ENCODE assay signal across 12 cellular contexts in the genomic region with DNA sequence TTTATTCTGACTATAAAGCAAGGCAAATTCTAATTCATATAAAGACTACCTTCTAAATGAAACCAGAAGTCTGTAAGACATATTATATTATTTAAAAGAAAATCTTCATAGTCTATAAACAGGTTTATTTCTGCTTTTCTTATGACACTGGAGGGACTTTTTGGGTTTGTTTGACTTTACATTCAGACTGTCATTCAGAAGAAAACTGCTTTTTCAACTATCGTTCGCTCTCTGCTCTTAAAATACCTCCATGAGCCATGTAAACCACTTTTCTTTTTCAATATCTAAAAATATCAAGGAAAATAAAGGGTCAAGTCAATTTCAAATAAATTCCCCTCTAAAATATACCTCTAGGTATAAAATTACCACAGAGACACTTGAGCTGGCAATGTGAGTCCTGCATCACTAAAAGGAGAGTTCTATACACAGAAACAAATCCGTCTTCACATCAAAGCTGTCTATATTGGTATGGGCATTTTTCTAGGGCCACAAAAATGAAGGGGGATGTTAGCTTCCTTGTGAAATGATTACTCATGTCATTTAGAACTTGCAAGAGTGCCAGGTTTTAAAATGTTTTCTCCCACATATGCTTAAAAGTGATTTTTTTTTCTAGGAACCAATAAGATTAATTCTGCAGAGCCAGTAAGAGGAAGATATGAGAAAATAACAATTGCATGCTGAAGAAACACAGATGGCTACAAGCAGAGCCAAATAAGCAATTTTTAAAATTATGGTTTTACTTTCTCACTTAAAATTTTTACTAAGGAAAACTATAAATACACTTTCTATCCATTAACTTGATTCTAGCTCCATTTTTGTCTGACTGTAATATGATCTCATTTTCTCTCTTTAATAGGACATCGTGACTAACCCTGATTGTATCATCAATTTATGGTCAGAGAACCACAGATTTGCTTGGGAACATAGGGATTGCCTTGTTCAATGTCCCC.
DNase-seq lines count a peak whose midpoint lies in the region; ATAC-seq and TF ChIP-seq lines count a peak whose summit lies in the region.
"Had no signal": no experiment of that assay in that cellular context is flagged by ENCODE, and none has a peak within 500 bp of the region (broad histone marks: within the 10 kb centered on the region; RNA-seq: fewer than 3 reads in every experiment).

No MANE protein-coding gene starts in this region.

- H3K9ac ChIP-seq in MM.1S (ENCODE audit: low read length), result no peak overlapping the region

- TF ChIP-seq CTCF in MM.1S (IDR thresholded peaks at IDR 0.05; ENCODE audit: low read length), result no peak

- H4K20me1 ChIP-seq in MM.1S (ENCODE audit: insufficient read depth, low read length), result no peaks in the 10 kb centered on the region

- no peaks in the 10 kb centered on the region for H3K79me2 ChIP-seq in MM.1S (ENCODE audit: low read length)

- no peaks in the 10 kb centered on the region for H3K27me3 ChIP-seq in MM.1S (replicated peaks; ENCODE audit: insufficient read depth, low read length)
- H3K27me3 ChIP-seq: dorsolateral prefrontal cortex had no signal

- no peaks in the 10 kb centered on the region for H3K9me3 ChIP-seq in MM.1S (replicated peaks; ENCODE audit: insufficient read depth, low read length)

- no peaks in the 10 kb centered on the region for H3F3A ChIP-seq in MM.1S (ENCODE audit: insufficient read depth, low read length)

- no peaks in the 10 kb centered on the region for H3K36me3 ChIP-seq in MM.1S (replicated peaks; ENCODE audit: insufficient read depth, low read length)

- 0 out of 2 replicates have a peak overlapping the region, but pooled peaks have one; percentile 2 for H3K4me2 ChIP-seq in MM.1S (ENCODE audit: low read depth, low read length)

- no peaks in the 10 kb centered on the region for H3K4me1 ChIP-seq in MM.1S (ENCODE audit: low read length)

- peak; percentile 78 for ATAC-seq in GM18858 (IDR thresholded peaks at IDR 0.05; ENCODE audit: unreplicated experiment)
- ATAC-seq: left lobe of liver, WTC11 had no signal

- peak overlapping the region; percentile 7; the same call in 1 of the 2 replicates for H3K27ac ChIP-seq in MM.1S (ENCODE audit: low read length)

- H3K9me2 ChIP-seq in MM.1S (replicated peaks; ENCODE audit: insufficient read depth, low read length), result no peaks in the 10 kb centered on the region

- no peak overlapping the region for H3K4me3 ChIP-seq in MM.1S (ENCODE audit: low read length)
- H3K4me3 ChIP-seq: dorsolateral prefrontal cortex had no signal

- peak; percentile 58 for DNase-seq in HCEC 1CT
- peak; percentile 19 for DNase-seq in MM.1S
- DNase-seq in myocyte (ENCODE audit: low read depth), result peak; percentile 22
- DNase-seq in HPDE6-E6E7 (ENCODE audit: extremely low spot score), result no peak
- no peak for DNase-seq in NCI-H146 (lab: John Stamatoyannopoulos, UW)
- DNase-seq in NCI-H1436 (lab: John Stamatoyannopoulos, UW), result no peak
- no peak for DNase-seq in NAMALWA (ENCODE audit: low spot score)
- DNase-seq: dorsolateral prefrontal cortex, NCI-H1694 had no signal

- no peak overlapping the region for H2AFZ ChIP-seq in MM.1S (ENCODE audit: low read length)

Comparison
In these comparisons a context has a peak if more than half of its experiments do, and no peak if none do; other contexts are left out.
1. DNase-seq: peak in HCEC 1CT (single experiment), MM.1S (single experiment) and myocyte (single experiment); none in HPDE6-E6E7 (single experiment), NCI-H146 (single experiment), NCI-H1436 (single experiment) and NAMALWA (single experiment).